In the genomic region with DNA sequence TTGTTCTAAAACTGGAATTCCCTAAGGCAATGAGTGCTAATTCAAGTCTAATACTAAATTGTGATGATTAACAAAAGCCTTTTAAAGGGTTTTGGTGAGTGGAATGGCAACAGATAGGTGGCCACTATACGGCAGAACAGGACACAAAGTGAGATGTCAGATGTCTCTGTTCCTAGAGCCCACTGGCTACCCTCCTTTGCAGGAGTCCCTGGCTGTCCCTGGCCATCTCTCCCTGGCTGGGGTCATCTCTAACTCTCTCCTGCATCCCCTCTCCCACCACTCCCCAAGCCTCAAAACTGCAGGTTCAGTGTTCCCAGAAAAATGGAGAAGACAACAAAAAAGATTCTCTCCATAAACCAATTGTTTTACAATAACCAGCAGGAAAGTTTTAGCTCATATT, we compare ENCODE assay signal across 24 cellular contexts.
"Had no signal": no experiment of that assay in that cellular context is flagged by ENCODE, and none has a peak within 500 bp of the region (broad histone marks: within the 10 kb centered on the region; RNA-seq: fewer than 3 reads in every experiment).

No MANE protein-coding gene starts in this region.

- H3K9me3 Mint-ChIP-seq: activated naive CD4-positive, alpha-beta T cell treated with anti-CD3 and anti-CD28 coated beads, Interleukin-2, amount 50 U/mL, for 24 hours; T-cell had no signal

- H3K27ac ChIP-seq: breast epithelium, VCaP had no signal

- H3K4me3 ChIP-seq: breast epithelium had no signal

- H3K4me1 ChIP-seq: breast epithelium had no signal

- H3K27me3 ChIP-seq: breast epithelium had no signal

- ATAC-seq: activated CD8-positive, alpha-beta T cell treated with anti-CD3 and anti-CD28 coated beads, Interleukin-2, amount 10 ng/mL, durations not matched to agents 7 days and 5 days; PC-3; T-cell had no signal

- H3K36me3 ChIP-seq: breast epithelium had no signal

- H3K27ac Mint-ChIP-seq: activated CD8-positive, alpha-beta T cell treated with anti-CD3 and anti-CD28 coated beads, Interleukin-2, amount 10 ng/mL, durations not matched to agents 7 days and 5 days; activated naive CD4-positive, alpha-beta T cell treated with anti-CD3 and anti-CD28 coated beads, Interleukin-2, amount 50 U/mL, for 24 hours; T-cell had no signal

- H3K9me3 ChIP-seq: breast epithelium had no signal

- H3K4me3 Mint-ChIP-seq: activated CD8-positive, alpha-beta T cell treated with anti-CD3 and anti-CD28 coated beads, Interleukin-2, amount 10 ng/mL, durations not matched to agents 7 days and 5 days; activated naive CD4-positive, alpha-beta T cell treated with anti-CD3 and anti-CD28 coated beads, Interleukin-2, amount 50 U/mL, for 24 hours; T-cell had no signal

- DNase-seq: activated CD4-positive, alpha-beta T cell treated with anti-CD3 and anti-CD28 coated beads for 4 hours; activated CD4-positive, alpha-beta T cell treated with anti-CD3 and anti-CD28 coated beads, Interleukin-2, amount 50 U/mL, for 4 hours; activated CD8-positive, alpha-beta memory T cell treated with anti-CD3 and anti-CD28 coated beads, Interleukin-2, amount 50 U/mL, for 48 hours; activated CD8-positive, alpha-beta T cell treated with anti-CD3 and anti-CD28 coated beads, Interleukin-2, amount 10 ng/mL, durations not matched to agents 7 days and 5 days; activated naive CD4-positive, alpha-beta T cell; activated T-cell treated with anti-CD3 and anti-CD28 coated beads, Interleukin-2, amount 50 U/mL, for 1 hour; aorta; central memory CD4-positive, alpha-beta T cell; KG1; NCI-H1048; NCI-H146; NCI-H187 treated with DMSO at 0.1 percent for 48 hours; NCI-H2081 treated with DMSO at 0.1 percent for 48 hours; NCI-H446; NCI-H524; PC-3; SHP77 treated with DMSO at 0.1 percent for 48 hours; T-cell; T-helper 2 cell; T1000 had no signal

- H3K4me1 Mint-ChIP-seq: activated naive CD4-positive, alpha-beta T cell treated with anti-CD3 and anti-CD28 coated beads, Interleukin-2, amount 50 U/mL, for 24 hours; T-cell had no signal

- H3K36me3 Mint-ChIP-seq: activated naive CD4-positive, alpha-beta T cell treated with anti-CD3 and anti-CD28 coated beads, Interleukin-2, amount 50 U/mL, for 24 hours; T-cell had no signal

- FAIRE-seq: RCC 7860 had no signal
